In genomic region chr6:53651149-53651763, GRCh38 we compare ENCODE assay signal across 8 cellular contexts. TPM values are rescaled to one million over a fixed set of nuclear protein-coding genes. Genes with fewer than 3 reads are reported as not detected.
A peak's percentile ranks its signal among the peaks of the same experiment; 100 is the strongest.
DNase-seq lines count a peak whose midpoint lies in the region; ATAC-seq and FAIRE-seq lines count a peak whose summit lies in the region.

No MANE protein-coding gene starts in this region.

- peak; percentile 94 for DNase-seq in NCI-H748 (lab: John Stamatoyannopoulos, UW; ENCODE audit: unreplicated experiment)
- peak; percentile 81 for DNase-seq in activated CD4-positive, alpha-beta memory T cell treated with anti-CD3 and anti-CD28 coated beads for 36 hours
- peak; percentile 62 to 64 (median 64) for DNase-seq in effector memory CD8-positive, alpha-beta T cell
- DNase-seq in stimulated activated CD8-positive, alpha-beta memory T cell treated with anti-CD3 and anti-CD28 coated beads, Interleukin-15, amount 100 ng/mL, for 24 hours (ENCODE audit: low read depth) = peak; percentile 26

- CTCF ChIA-PET in activated CD4-positive, alpha-beta memory T cell treated with anti-CD3 and anti-CD28 coated beads for 36 hours (lab: Charles Lee) = interaction anchor here (0.6 to 7.8 kb wide), 35 partner anchors 9 to 167 kb away, joined by 3 to 112 read pairs (median 4); partner anchors contain the start of genes GCLC and KLHL31

- H3K4me3 ChIP-seq in mesodermal cell (ENCODE audit: extremely low read depth, insufficient read depth, low read length, poor library complexity, severe bottlenecking) = peak overlapping the region; percentile 54

- H3K36me3 ChIP-seq in mesodermal cell (ENCODE audit: control insufficient read depth, insufficient read depth, low read length) = no peaks in the 10 kb centered on the region

- H3K27ac Mint-ChIP-seq in activated CD4-positive, alpha-beta memory T cell treated with anti-CD3 and anti-CD28 coated beads for 36 hours = peak overlapping the region; percentile 80
- H3K27ac Mint-ChIP-seq in effector memory CD8-positive, alpha-beta T cell = peak overlapping the region; percentile 91 to 95

- intact Hi-C loops in activated CD4-positive, alpha-beta memory T cell treated with anti-CD3 and anti-CD28 coated beads for 36 hours (cut with micrococcal nuclease) = loop anchor here (1.0 to 10.0 kb wide), 7 partner anchors 77 to 476 kb away; partner anchors contain the start of gene LRRC1

- FAIRE-seq in A204.1 (lab: Jason Lieb, UNC) = peak; percentile 96

- H3K4me3 Mint-ChIP-seq in activated CD4-positive, alpha-beta memory T cell treated with anti-CD3 and anti-CD28 coated beads for 36 hours = peak overlapping the region; percentile 85
- H3K4me3 Mint-ChIP-seq in effector memory CD8-positive, alpha-beta T cell = peak overlapping the region; percentile 92 to 97

- no peaks in the 10 kb centered on the region for H3K9me3 Mint-ChIP-seq in activated CD4-positive, alpha-beta memory T cell treated with anti-CD3 and anti-CD28 coated beads for 36 hours
- no peaks in the 10 kb centered on the region for H3K9me3 Mint-ChIP-seq in effector memory CD8-positive, alpha-beta T cell

- H3K9me3 ChIP-seq in mesodermal cell (ENCODE audit: control insufficient read depth, low read length) = no peaks in the 10 kb centered on the region

- no peaks in the 10 kb centered on the region for H3K4me1 ChIP-seq in mesodermal cell (ENCODE audit: control insufficient read depth, insufficient read depth, low read length, poor library complexity, severe bottlenecking)

- H3K27ac ChIP-seq in mesodermal cell (ENCODE audit: low read depth, low read length, severe bottlenecking) = no peak overlapping the region

- no peaks in the 10 kb centered on the region for H3K36me3 Mint-ChIP-seq in activated CD4-positive, alpha-beta memory T cell treated with anti-CD3 and anti-CD28 coated beads for 36 hours
- peaks cover 17% of the 10 kb centered on the region for H3K36me3 Mint-ChIP-seq in effector memory CD8-positive, alpha-beta T cell (ENCODE audit: insufficient read depth)

- POLR2A ChIA-PET in activated CD4-positive, alpha-beta memory T cell treated with anti-CD3 and anti-CD28 coated beads for 36 hours (lab: Charles Lee) = interaction anchor here (0.5 to 2.4 kb wide), 5 partner anchors 12 to 328 kb away, joined by 3 to 15 read pairs (median 6); partner anchors contain the start of gene GCLC

- peak; percentile 1 for ATAC-seq in GM18520 (IDR thresholded peaks at IDR 0.05; ENCODE audit: unreplicated experiment)
- peak; percentile 35 for ATAC-seq in HG03442 (IDR thresholded peaks at IDR 0.05; ENCODE audit: unreplicated experiment)
- peak; percentile 31 for ATAC-seq in effector memory CD8-positive, alpha-beta T cell (replicated peaks)

- peaks cover 37% of the 10 kb centered on the region for H3K4me1 Mint-ChIP-seq in activated CD4-positive, alpha-beta memory T cell treated with anti-CD3 and anti-CD28 coated beads for 36 hours (ENCODE audit: low read depth)
- H3K4me1 Mint-ChIP-seq in effector memory CD8-positive, alpha-beta T cell (ENCODE audit: low read depth in 2 of 2) = peaks cover 28 to 30% of the 10 kb centered on the region in 2 donors

- WGBS in mesodermal cell (ENCODE audit: insufficient coverage in 2 of 2), 2 experiments = 1 to 2% methylated on average over 15 to 17 of the region's 26 CpGs

- H3K27me3 Mint-ChIP-seq in activated CD4-positive, alpha-beta memory T cell treated with anti-CD3 and anti-CD28 coated beads for 36 hours = no peaks in the 10 kb centered on the region
- H3K27me3 Mint-ChIP-seq in effector memory CD8-positive, alpha-beta T cell = no peaks in the 10 kb centered on the region

RNA-seq across cellular contexts. Expression of gene KLHL31, which starts 14.3 kb away (rescaled TPM):
- under 1 TPM; 0.12 to 0.15 TPM for total RNA-seq in activated CD4-positive, alpha-beta memory T cell treated with anti-CD3 and anti-CD28 coated beads for 36 hours
- 0.15 TPM for polyA plus RNA-seq in mesodermal cell (2013, experiment 1 of 2)
- 0.25 TPM for polyA plus RNA-seq in mesodermal cell (2013, experiment 2 of 2)

Comparison
In these comparisons a context has a peak if more than half of its experiments do, and no peak if none do; other contexts are left out.
1. DNase-seq: peak in every context shown above with its lines; median percentile 94 in NCI-H748; 81 in activated CD4-positive, alpha-beta memory T cell treated with anti-CD3 and anti-CD28 coated beads for 36 hours; 64 in effector memory CD8-positive, alpha-beta T cell; 26 in stimulated activated CD8-positive, alpha-beta memory T cell treated with anti-CD3 and anti-CD28 coated beads, Interleukin-15, amount 100 ng/mL, for 24 hours.